8 cellular contexts compared by ENCODE assay signal in genomic region chr3:185498503-185499396, GRCh38. TPM values are rescaled to one million over a fixed set of nuclear protein-coding genes. Genes with fewer than 3 reads are reported as not detected.
DNase-seq lines count a peak whose midpoint lies in the region; ATAC-seq and TF ChIP-seq lines count a peak whose summit lies in the region.

TSS of gene TMEM41A (minus strand) at chr3:185499035. CDS start at chr3:185498961, 74 bp downstream.

- peak within 1 kb of the TSS; percentile 24 for H3K27ac ChIP-seq in CD4-positive, alpha-beta T cell (ENCODE audit: low read depth, low read length)
- H3K27ac ChIP-seq in dorsolateral prefrontal cortex = peak within 1 kb of the TSS in 54 of 59 donors; percentile 16 to 91 (median 72)
- H3K27ac ChIP-seq in right lobe of liver = peak within 1 kb of the TSS; percentile 58 to 90 (median 79)

- H3K27me3 Mint-ChIP-seq in CD4-positive, alpha-beta T cell = no peaks in the 10 kb centered on the region
- H3K27me3 Mint-ChIP-seq in activated CD4-positive, alpha-beta memory T cell treated with anti-CD3 and anti-CD28 coated beads for 36 hours = peaks cover 2% of the 10 kb centered on the region

- H3K4me3 Mint-ChIP-seq in CD4-positive, alpha-beta T cell = peak within 1 kb of the TSS; percentile 97
- H3K4me3 Mint-ChIP-seq in activated CD4-positive, alpha-beta memory T cell treated with anti-CD3 and anti-CD28 coated beads for 36 hours = peak within 1 kb of the TSS; percentile 94

- DNase-seq in CD4-positive, alpha-beta T cell = peak; percentile 80 to 91 (median 86)
- DNase-seq in NCI-H774 (lab: John Stamatoyannopoulos, UW) (peak; percentile 97), dorsolateral prefrontal cortex (peak; percentile 84 to 95 (median 92)), right lobe of liver (peak; percentile 96 to 97 (median 96))
- peak; percentile 94 for DNase-seq in activated CD4-positive, alpha-beta memory T cell treated with anti-CD3 and anti-CD28 coated beads for 36 hours
- DNase-seq in stimulated activated CD4-positive, alpha-beta T cell treated with anti-CD3 and anti-CD28 coated beads, Interleukin-4, amount 100 ng/mL, for 24 hours = peak; percentile 93

- no peak for TF ChIP-seq CTCF in CD4-positive, alpha-beta T cell (IDR thresholded peaks at IDR 0.05)
- TF ChIP-seq CTCF in dorsolateral prefrontal cortex (IDR thresholded peaks at IDR 0.05 in 54 of 56, conservative IDR thresholded peaks at IDR 0.05 in 2 of 56; ENCODE audit: low read depth in 1 of 56, partially characterized antibody in 56 of 56) (peak in 30 of 56 donors; percentile 2 to 40 (median 24)), right lobe of liver (IDR thresholded peaks at IDR 0.05) (peak in 1 of 4 donors; percentile 2)

- H3K27ac Mint-ChIP-seq in CD4-positive, alpha-beta T cell = peak within 1 kb of the TSS; percentile 87
- peak within 1 kb of the TSS; percentile 78 for H3K27ac Mint-ChIP-seq in activated CD4-positive, alpha-beta memory T cell treated with anti-CD3 and anti-CD28 coated beads for 36 hours

- peak; percentile 94 for TF ChIP-seq POLR2A in right lobe of liver (IDR thresholded peaks at IDR 0.05)

- CTCF ChIA-PET in CD4-positive, alpha-beta T cell (lab: Charles Lee) = interaction anchor here (0.6 kb wide), 1 partner anchor 484 kb away, joined by 5 read pairs; no protein-coding TSS in a partner anchor
- CTCF ChIA-PET in activated CD4-positive, alpha-beta memory T cell treated with anti-CD3 and anti-CD28 coated beads for 36 hours (lab: Charles Lee) = interaction anchor here (0.8 to 1.3 kb wide), 5 partner anchors 9 to 76 kb away, joined by 3 to 5 read pairs (median 4); no protein-coding TSS in a partner anchor

- intact Hi-C loops in CD4-positive, alpha-beta T cell (cut with DNase I, micrococcal nuclease) = loop anchor here (2.0 to 5.0 kb wide), 4 partner anchors 79 to 444 kb away; no protein-coding TSS in a partner anchor
- intact Hi-C loops in activated CD4-positive, alpha-beta memory T cell treated with anti-CD3 and anti-CD28 coated beads for 36 hours (cut with micrococcal nuclease) = loop anchor here (1.0 to 2.0 kb wide), 3 partner anchors 50 to 88 kb away; partner anchors contain the start of gene SENP2
- intact Hi-C loops in dorsolateral prefrontal cortex (cut with DNase I) = loop anchor here (1.0 to 10.0 kb wide), 4 partner anchors 59 to 136 kb away; partner anchors contain the start of genes MAP3K13 (in 2 of the 2) and SENP2 (in 1 of the 2)
- intact Hi-C loops in right lobe of liver (cut with DNase I) = no loop called here

- no peaks in the 10 kb centered on the region for H3K9me3 ChIP-seq in CD4-positive, alpha-beta T cell (ENCODE audit: control insufficient read depth, low read length)
- no peaks in the 10 kb centered on the region for H3K9me3 ChIP-seq in right lobe of liver

- H3K27me3 ChIP-seq in CD4-positive, alpha-beta T cell (ENCODE audit: control insufficient read depth, insufficient read depth, low read length) = no peaks in the 10 kb centered on the region
- H3K27me3 ChIP-seq in dorsolateral prefrontal cortex (no peaks in the 10 kb centered on the region), right lobe of liver (no peaks in the 10 kb centered on the region)

- H3K4me1 ChIP-seq in right lobe of liver = peaks cover 0 to 8% (median 4%) of the 10 kb centered on the region in 4 donors

- H3K9me3 Mint-ChIP-seq in CD4-positive, alpha-beta T cell = no peaks in the 10 kb centered on the region
- no peaks in the 10 kb centered on the region for H3K9me3 Mint-ChIP-seq in activated CD4-positive, alpha-beta memory T cell treated with anti-CD3 and anti-CD28 coated beads for 36 hours

- peaks cover 34% of the 10 kb centered on the region for H3K36me3 Mint-ChIP-seq in CD4-positive, alpha-beta T cell (ENCODE audit: low read depth)
- H3K36me3 Mint-ChIP-seq in activated CD4-positive, alpha-beta memory T cell treated with anti-CD3 and anti-CD28 coated beads for 36 hours = peaks cover 17% of the 10 kb centered on the region

- peaks cover 24% of the 10 kb centered on the region for H3K4me1 Mint-ChIP-seq in CD4-positive, alpha-beta T cell (ENCODE audit: low read depth)
- peaks cover 16% of the 10 kb centered on the region for H3K4me1 Mint-ChIP-seq in activated CD4-positive, alpha-beta memory T cell treated with anti-CD3 and anti-CD28 coated beads for 36 hours (ENCODE audit: low read depth)

- WGBS in right lobe of liver (ENCODE audit: insufficient coverage, low coverage, low lambda C conversion rate, missing lambda C conversion rate) = under 1% methylated on average over 35 of the region's 82 CpGs

- H3K36me3 ChIP-seq in right lobe of liver = peaks cover 0 to 30% (median 4%) of the 10 kb centered on the region in 4 donors

- peak; percentile 98 for ATAC-seq in CD4-positive, alpha-beta T cell (ENCODE audit: poor library complexity)
- ATAC-seq in GM19438 (IDR thresholded peaks at IDR 0.05; ENCODE audit: low read depth, unreplicated experiment) (peak; percentile 97), HG03571 (IDR thresholded peaks at IDR 0.05; ENCODE audit: unreplicated experiment) (peak; percentile 95), right lobe of liver (peak; percentile 98 to 99 (median 98))

- POLR2A ChIA-PET in CD4-positive, alpha-beta T cell (lab: Charles Lee) = interaction anchor here (1.4 kb wide), 1 partner anchor 87 kb away, joined by 22 read pairs; the partner anchor contains the start of gene SENP2
- POLR2A ChIA-PET in activated CD4-positive, alpha-beta memory T cell treated with anti-CD3 and anti-CD28 coated beads for 36 hours (lab: Charles Lee) = interaction anchor here (1.0 to 1.5 kb wide), 3 partner anchors 37 to 88 kb away, joined by 3 to 10 read pairs (median 7); partner anchors contain the start of gene SENP2

- H3K4me3 ChIP-seq in dorsolateral prefrontal cortex = peak within 1 kb of the TSS; percentile 72 to 99 (median 94)
- peak within 1 kb of the TSS; percentile 67 to 99 (median 99) for H3K4me3 ChIP-seq in right lobe of liver

RNA-seq across cellular contexts. Expression of gene TMEM41A, which starts in this region (rescaled TPM):
- total RNA-seq in CD4-positive, alpha-beta T cell = 10 to 100 TPM; 26.8 to 29.1 TPM
- total RNA-seq in activated CD4-positive, alpha-beta memory T cell treated with anti-CD3 and anti-CD28 coated beads for 36 hours = 10 to 100 TPM; 16.2 to 16.8 TPM
- 10 to 100 TPM in 117 of 120 experiments, 1 to 10 TPM in 3; 9.4 to 19.2 (median 13.9) TPM for total RNA-seq in dorsolateral prefrontal cortex
- total RNA-seq in right lobe of liver = 10 to 100 TPM; 11.6 to 21.9 (median 13.4) TPM

Comparison
In these comparisons a context has a peak if more than half of its experiments do, and no peak if none do; other contexts are left out.
1. Peak in every context shown above with its lines: DNase-seq, ATAC-seq, H3K4me3 ChIP-seq and H3K27ac ChIP-seq.
2. H3K27ac ChIP-seq: peak in every context shown above with its lines; median percentile 79 in right lobe of liver; 72 in dorsolateral prefrontal cortex; 24 in CD4-positive, alpha-beta T cell.
3. intact Hi-C loops: an anchor here in CD4-positive, alpha-beta T cell (2.0 to 5.0 kb wide), activated CD4-positive, alpha-beta memory T cell treated with anti-CD3 and anti-CD28 coated beads for 36 hours (1.0 to 2.0 kb wide) and dorsolateral prefrontal cortex (1.0 to 10.0 kb wide); none called in right lobe of liver.